ENCODE assay signal across 16 cellular contexts in genomic region chr6:21741221-21742109, GRCh38.
DNase-seq lines count a peak whose midpoint lies in the region; ATAC-seq and TF ChIP-seq lines count a peak whose summit lies in the region.
"Had no signal": no experiment of that assay in that cellular context is flagged by ENCODE, and none has a peak within 500 bp of the region (broad histone marks: within the 10 kb centered on the region; RNA-seq: fewer than 3 reads in every experiment).

No MANE protein-coding gene starts in this region.

- peak overlapping the region; percentile 97 for H3K18ac ChIP-seq in IMR-90 (ENCODE audit: low read depth, low read length)

- CTCF ChIA-PET in IMR-90 (lab: Yijun Ruan, JAX), result interaction anchor here (0.7 to 1.8 kb wide), 3 partner anchors 8 to 659 kb away, joined by 3 to 4 read pairs (median 4); no protein-coding TSS in a partner anchor
- CTCF ChIA-PET in activated CD8-positive, alpha-beta T cell treated with anti-CD3 and anti-CD28 coated beads, Interleukin-2, amount 10 ng/mL, durations not matched to agents 7 days and 5 days (lab: Charles Lee), result no interaction called here

- H3K27me3 Mint-ChIP-seq in brain, result no peaks in the 10 kb centered on the region
- H3K27me3 Mint-ChIP-seq in activated CD8-positive, alpha-beta T cell treated with anti-CD3 and anti-CD28 coated beads, Interleukin-2, amount 10 ng/mL, durations not matched to agents 7 days and 5 days (ENCODE audit: low read depth), result no peaks in the 10 kb centered on the region

- no CpG with 5 or more reads among the region's 6 CpGs for WGBS in IMR-90 (ENCODE audit: extremely low coverage in 2 of 2, insufficient read length in 1 of 2), 2 experiments
- WGBS in mesodermal cell (ENCODE audit: insufficient coverage in 2 of 2), 2 experiments, result 20% methylated on average over 1 of the region's 6 CpGs; no CpG with 5 or more reads in 1 of the 2 experiments

- peak overlapping the region; percentile 22 to 76; a peak in 3 of 4 replicates for H4K8ac ChIP-seq in IMR-90 (ENCODE audit: low read depth in 2 of 2, low read length in 2 of 2)

- peak overlapping the region; percentile 62 for H2BK5ac ChIP-seq in IMR-90 (ENCODE audit: low read depth, low read length, poor library complexity, severe bottlenecking)

- no peaks in the 10 kb centered on the region for H3K79me2 ChIP-seq in ACC112 (ENCODE audit: control insufficient read depth, insufficient read depth, low read length, unreplicated experiment)

- peaks cover 0 to 26% of the 10 kb centered on the region in 2 experiments; a peak in 2 of 4 replicates for H3K79me1 ChIP-seq in IMR-90 (ENCODE audit: low read depth in 1 of 2, low read length in 2 of 2)

- peak overlapping the region; percentile 77 for H3K4me2 ChIP-seq in IMR-90 (ENCODE audit: low read depth, low read length)

- H3K4me1 ChIP-seq in ACC112 (ENCODE audit: control insufficient read depth, insufficient read depth, low read length, unreplicated experiment) (peaks cover 14% of the 10 kb centered on the region), IMR-90 (ENCODE audit: control insufficient read depth, insufficient read depth, low read length) (peaks cover 11% of the 10 kb centered on the region), mesodermal cell (ENCODE audit: control insufficient read depth, insufficient read depth, low read length, poor library complexity, severe bottlenecking) (peaks cover 30% of the 10 kb centered on the region)

- H3K9me1 ChIP-seq in IMR-90 (ENCODE audit: insufficient read depth, low read length), result no peaks in the 10 kb centered on the region; the same call in 1 of the 2 replicates

- ATAC-seq in IMR-90 (ENCODE audit: low read depth) (no peak), HG03354 (IDR thresholded peaks at IDR 0.05; ENCODE audit: poor library complexity, severe bottlenecking, unreplicated experiment) (no peak), HG02678 (IDR thresholded peaks at IDR 0.05; ENCODE audit: unreplicated experiment) (no peak)
- ATAC-seq in activated CD8-positive, alpha-beta T cell treated with anti-CD3 and anti-CD28 coated beads, Interleukin-2, amount 10 ng/mL, durations not matched to agents 7 days and 5 days, result no peak
- ATAC-seq: K562, sciatic nerve had no signal

- peak overlapping the region; percentile 43 for H2AFZ ChIP-seq in ACC112 (ENCODE audit: low read length, unreplicated experiment)
- no peak overlapping the region for H2AFZ ChIP-seq in IMR-90 (replicated peaks; ENCODE audit: low read length, poor library complexity)

- H3K4me3 ChIP-seq in ACC112 (ENCODE audit: low read depth, low read length) (no peak overlapping the region), IMR-90 (ENCODE audit: insufficient read depth, low read depth, low read length) (no peak overlapping the region), mesodermal cell (ENCODE audit: extremely low read depth, insufficient read depth, low read length, poor library complexity, severe bottlenecking) (no peak overlapping the region)
- H3K4me3 ChIP-seq: K562, upper lobe of left lung had no signal

- dilution Hi-C loops in IMR-90 (cut with HindIII; ENCODE audit: low sequenced_read_pairs, unreplicated experiment), result no loop called here

- in situ Hi-C loops in IMR-90 (cut with MboI; ENCODE audit: low sequenced_read_pairs), result no loop called here

- H3K9ac ChIP-seq in IMR-90 (ENCODE audit: low read depth, low read length), result peak overlapping the region; percentile 19; the same call in 1 of the 2 replicates

- peak overlapping the region; percentile 63; the same call in 1 of the 2 replicates for H3K56ac ChIP-seq in IMR-90 (ENCODE audit: extremely low read depth, insufficient read depth, low read length)

- TF ChIP-seq RAD21 in IMR-90 (IDR thresholded peaks at IDR 0.05; ENCODE audit: low read length), result no peak

- H3K9me3 ChIP-seq in IMR-90 (ENCODE audit: control insufficient read depth, insufficient read depth, low read length) (no peaks in the 10 kb centered on the region), mesodermal cell (ENCODE audit: control insufficient read depth, low read length) (no peaks in the 10 kb centered on the region)
- H3K9me3 ChIP-seq: upper lobe of left lung had no signal

- peaks cover 67% of the 10 kb centered on the region for H3K4me1 Mint-ChIP-seq in brain
- H3K4me1 Mint-ChIP-seq in activated CD8-positive, alpha-beta T cell treated with anti-CD3 and anti-CD28 coated beads, Interleukin-2, amount 10 ng/mL, durations not matched to agents 7 days and 5 days (ENCODE audit: low read depth), result peaks cover 3% of the 10 kb centered on the region

- no TSS peak for BruUV-seq in IMR-90 (replicated peaks; lab: Mats Ljungman, UMichigan)

- peak overlapping the region; percentile 80 for H3K4ac ChIP-seq in IMR-90 (ENCODE audit: low read depth, low read length)

- H2BK15ac ChIP-seq in IMR-90 (ENCODE audit: low read depth, low read length), result peak overlapping the region; percentile 78; the same call in 1 of the 3 replicates

- peak overlapping the region; percentile 77 to 85 (median 83) for H3K4me3 Mint-ChIP-seq in brain
- no peak overlapping the region for H3K4me3 Mint-ChIP-seq in activated CD8-positive, alpha-beta T cell treated with anti-CD3 and anti-CD28 coated beads, Interleukin-2, amount 10 ng/mL, durations not matched to agents 7 days and 5 days
- H3K4me3 Mint-ChIP-seq: activated naive CD8-positive, alpha-beta T cell; CD14-positive monocyte had no signal

- H3K9me3 Mint-ChIP-seq in brain, result peaks cover 0 to 2% (median 0%) of the 10 kb centered on the region in 5 experiments
- H3K9me3 Mint-ChIP-seq in activated CD8-positive, alpha-beta T cell treated with anti-CD3 and anti-CD28 coated beads, Interleukin-2, amount 10 ng/mL, durations not matched to agents 7 days and 5 days (ENCODE audit: insufficient read depth), result no peaks in the 10 kb centered on the region

- H2AK9ac ChIP-seq in IMR-90 (replicated peaks; ENCODE audit: low read depth, low read length, poor library complexity), result no peak overlapping the region

- H4K5ac ChIP-seq in IMR-90 (ENCODE audit: low read depth, low read length), result peak overlapping the region; percentile 87

- H4K20me1 ChIP-seq in IMR-90 (ENCODE audit: insufficient read depth, low read length), result no peaks in the 10 kb centered on the region

- no peak for TF ChIP-seq POLR2A in IMR-90 (IDR thresholded peaks at IDR 0.05; ENCODE audit: low read depth, low read length)

- peak overlapping the region; percentile 80 for H2BK20ac ChIP-seq in IMR-90 (ENCODE audit: low read depth, low read length)

- H3K14ac ChIP-seq in IMR-90 (replicated peaks; ENCODE audit: low read depth, low read length), result 0 out of 2 replicates have a peak overlapping the region, but pooled peaks have one; percentile 43

- H4K91ac ChIP-seq in IMR-90 (ENCODE audit: insufficient read depth, low read depth, low read length), result peak overlapping the region; percentile 33; the same call in 1 of the 2 replicates

- H3K27ac Mint-ChIP-seq in brain, result peak overlapping the region; percentile 81 to 97 (median 95)
- no peak overlapping the region for H3K27ac Mint-ChIP-seq in activated CD8-positive, alpha-beta T cell treated with anti-CD3 and anti-CD28 coated beads, Interleukin-2, amount 10 ng/mL, durations not matched to agents 7 days and 5 days
- H3K27ac Mint-ChIP-seq: activated naive CD8-positive, alpha-beta T cell; CD14-positive monocyte had no signal

- H3K36me3 ChIP-seq in ACC112 (ENCODE audit: insufficient read depth, low read length) (no peaks in the 10 kb centered on the region), IMR-90 (ENCODE audit: control insufficient read depth, insufficient read depth, low read length) (no peaks in the 10 kb centered on the region), mesodermal cell (ENCODE audit: control insufficient read depth, insufficient read depth, low read length) (no peaks in the 10 kb centered on the region)
- H3K36me3 ChIP-seq: upper lobe of left lung had no signal

- H2BK120ac ChIP-seq in IMR-90 (ENCODE audit: low read depth, low read length), result peak overlapping the region; percentile 88

- intact Hi-C loops in IMR-90 (cut with micrococcal nuclease), result loop anchor here (2.0 to 5.0 kb wide), 3 partner anchors 75 to 406 kb away; no protein-coding TSS in a partner anchor

- H2AK5ac ChIP-seq in IMR-90 (ENCODE audit: low read depth, low read length), result peak overlapping the region; percentile 86

- H3K27ac ChIP-seq in ACC112 (ENCODE audit: low read depth, low read length) (no peak overlapping the region), IMR-90 (ENCODE audit: insufficient read depth, low read length) (peak overlapping the region; percentile 77), mesodermal cell (ENCODE audit: low read depth, low read length, severe bottlenecking) (peak overlapping the region; percentile 5)

- no peak for TF ChIP-seq CTCF in IMR-90 (conservative IDR thresholded peaks at IDR 0.05; ENCODE audit: low read depth, low read length)
- no peak for TF ChIP-seq CTCF in brain (conservative IDR thresholded peaks at IDR 0.05)

- no peaks in the 10 kb centered on the region for H3K27me3 ChIP-seq in ACC112 (ENCODE audit: insufficient read depth, low read length)
- no peaks in the 10 kb centered on the region for H3K27me3 ChIP-seq in IMR-90 (ENCODE audit: control insufficient read depth, insufficient read depth, low read length)
- H3K27me3 ChIP-seq: upper lobe of left lung had no signal

- DNase-seq in IMR-90 (peak; percentile 43), HT-29 (ENCODE audit: low spot score) (no peak)
- DNase-seq in activated CD8-positive, alpha-beta T cell treated with anti-CD3 and anti-CD28 coated beads, Interleukin-2, amount 10 ng/mL, durations not matched to agents 7 days and 5 days, result no peak
- DNase-seq: activated CD4-positive, alpha-beta T cell treated with anti-CD3 and anti-CD28 coated beads, Interleukin-2, amount 50 U/mL, for 48 hours; cortex of kidney; midbrain; upper lobe of left lung had no signal

- H3K23ac ChIP-seq in IMR-90 (ENCODE audit: low read depth, low read length), result peak overlapping the region; percentile 37; the same call in 1 of the 2 replicates

- POLR2A ChIA-PET in IMR-90 (lab: Charles Lee; ENCODE audit: unreplicated experiment), result no interaction called here
- POLR2A ChIA-PET in activated CD8-positive, alpha-beta T cell treated with anti-CD3 and anti-CD28 coated beads, Interleukin-2, amount 10 ng/mL, durations not matched to agents 7 days and 5 days (lab: Charles Lee), result no interaction called here

- H3K36me3 Mint-ChIP-seq in brain, result peaks cover 14% of the 10 kb centered on the region
- no peaks in the 10 kb centered on the region for H3K36me3 Mint-ChIP-seq in activated CD8-positive, alpha-beta T cell treated with anti-CD3 and anti-CD28 coated beads, Interleukin-2, amount 10 ng/mL, durations not matched to agents 7 days and 5 days (ENCODE audit: low read depth)
- H3K36me3 Mint-ChIP-seq: activated naive CD8-positive, alpha-beta T cell; CD14-positive monocyte had no signal

TF ChIP-seq in IMR-90, 13 proteins besides CTCF, POLR2A, EP300 and RAD21:
- TF ChIP-seq SMC3 (IDR thresholded peaks at IDR 0.05; ENCODE audit: low read depth, low read length) (no peak), MAZ (IDR thresholded peaks at IDR 0.05; ENCODE audit: borderline replicate concordance, low read depth, low read length) (no peak)
